17 cellular contexts compared by ENCODE assay signal in the genomic region with DNA sequence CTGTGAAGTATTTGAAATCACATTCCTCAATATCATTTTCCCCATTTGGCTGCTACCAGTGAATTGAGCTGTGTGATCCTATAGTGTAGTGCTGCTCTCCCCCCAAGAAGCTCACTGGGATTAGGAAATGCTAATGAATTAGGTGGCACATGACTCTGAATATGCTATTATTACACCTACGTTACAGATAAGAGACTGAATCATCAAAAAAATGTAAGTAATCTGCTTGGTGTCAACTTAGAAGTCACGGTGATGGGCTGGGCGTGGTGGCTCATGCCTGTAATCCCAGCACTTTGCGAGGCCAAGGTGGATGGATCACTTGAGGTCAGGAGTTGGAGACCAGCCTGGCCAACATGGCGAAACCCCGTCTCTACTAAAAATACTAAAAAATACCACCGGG. TPM values are rescaled to one million over a fixed set of nuclear protein-coding genes. Genes with fewer than 3 reads are reported as not detected.
A peak's percentile ranks its signal among the peaks of the same experiment; 100 is the strongest.
DNase-seq lines count a peak whose midpoint lies in the region; ATAC-seq, FAIRE-seq and TF ChIP-seq lines count a peak whose summit lies in the region.
"Had no signal": no experiment of that assay in that cellular context is flagged by ENCODE, and none has a peak within 500 bp of the region (broad histone marks: within the 10 kb centered on the region; RNA-seq: fewer than 3 reads in every experiment).

No MANE protein-coding gene starts in this region.

- no peak for FAIRE-seq in astrocyte (lab: Jason Lieb, UNC)
- FAIRE-seq: GM12892 had no signal

- H2AFZ ChIP-seq in astrocyte (ENCODE audit: low read depth, low read length) (no peak overlapping the region), Karpas-422 (ENCODE audit: low read length) (no peak overlapping the region)
- H2AFZ ChIP-seq: GM23248 had no signal

- H3K4me1 Mint-ChIP-seq in astrocyte (ENCODE audit: low read depth, unreplicated experiment): peaks cover 6% of the 10 kb centered on the region
- H3K4me1 Mint-ChIP-seq: CD14-positive monocyte; CD8-positive, alpha-beta memory T cell had no signal

- in situ Hi-C loops in brain microvascular endothelial cell (cut with HindIII; ENCODE audit: low pct_ligation_motif_present, low sequenced_read_pairs): no loop called here

- H3K9ac ChIP-seq in astrocyte (ENCODE audit: low read length) (no peak overlapping the region), Karpas-422 (ENCODE audit: low read length) (no peak overlapping the region)
- H3K9ac ChIP-seq: GM23248 had no signal

- H3K36me3 ChIP-seq in astrocyte (ENCODE audit: insufficient read depth, low read length) (no peaks in the 10 kb centered on the region), upper lobe of right lung (no peaks in the 10 kb centered on the region), brain microvascular endothelial cell (replicated peaks) (no peaks in the 10 kb centered on the region), Karpas-422 (ENCODE audit: insufficient read depth, low read length) (no peaks in the 10 kb centered on the region)

- H3K4me2 ChIP-seq in astrocyte (ENCODE audit: low read length) (no peak overlapping the region), Karpas-422 (ENCODE audit: low read depth, low read length, poor library complexity, severe bottlenecking) (no peak overlapping the region)

- intact Hi-C loops in upper lobe of right lung (cut with DNase I): no loop called here

- no peaks in the 10 kb centered on the region for H3K27me3 ChIP-seq in astrocyte (ENCODE audit: insufficient read depth, low read length)
- H3K27me3 ChIP-seq in upper lobe of right lung: no peaks in the 10 kb centered on the region
- H3K27me3 ChIP-seq in brain microvascular endothelial cell (replicated peaks): no peaks in the 10 kb centered on the region
- no peaks in the 10 kb centered on the region for H3K27me3 ChIP-seq in Karpas-422 (ENCODE audit: low read length)

- H3K79me2 ChIP-seq in astrocyte (ENCODE audit: insufficient read depth, low read length): no peaks in the 10 kb centered on the region
- H3K79me2 ChIP-seq in Karpas-422 (ENCODE audit: low read length): no peaks in the 10 kb centered on the region

- no peak overlapping the region for H3K4me3 Mint-ChIP-seq in astrocyte (ENCODE audit: unreplicated experiment)
- H3K4me3 Mint-ChIP-seq: CD14-positive monocyte; CD8-positive, alpha-beta memory T cell had no signal

- H3K9me3 Mint-ChIP-seq in astrocyte (ENCODE audit: unreplicated experiment): peaks cover 2% of the 10 kb centered on the region
- H3K9me3 Mint-ChIP-seq: CD8-positive, alpha-beta memory T cell had no signal

- H3K4me1 ChIP-seq in astrocyte (ENCODE audit: insufficient read depth, low read length): peaks cover 3% of the 10 kb centered on the region
- no peaks in the 10 kb centered on the region for H3K4me1 ChIP-seq in upper lobe of right lung
- H3K4me1 ChIP-seq in Karpas-422 (ENCODE audit: low read length): peaks cover 6% of the 10 kb centered on the region
- H3K4me1 ChIP-seq: Caco-2 had no signal

- ATAC-seq in upper lobe of right lung: no peak

- H3K9me3 ChIP-seq in astrocyte (ENCODE audit: insufficient read depth, low read depth, low read length) (no peaks in the 10 kb centered on the region), upper lobe of right lung (no peaks in the 10 kb centered on the region), Karpas-422 (ENCODE audit: low read length) (no peaks in the 10 kb centered on the region)
- H3K9me3 ChIP-seq: Caco-2 had no signal

- TF ChIP-seq CTCF in astrocyte (IDR thresholded peaks at IDR 0.05; ENCODE audit: insufficient read depth, low read depth, low read length): no peak
- TF ChIP-seq CTCF in upper lobe of right lung (IDR thresholded peaks at IDR 0.05): no peak
- TF ChIP-seq CTCF in brain microvascular endothelial cell (IDR thresholded peaks at IDR 0.05; ENCODE audit: low read depth, low read length, missing control alignments): no peak

- no peak overlapping the region for H3K4me3 ChIP-seq in astrocyte (ENCODE audit: insufficient read depth, low read depth, low read length)
- no peak overlapping the region for H3K4me3 ChIP-seq in upper lobe of right lung
- H3K4me3 ChIP-seq in brain microvascular endothelial cell (ENCODE audit: low read depth, low read length): no peak overlapping the region
- no peak overlapping the region for H3K4me3 ChIP-seq in Karpas-422 (ENCODE audit: low read length)
- H3K4me3 ChIP-seq: GM23248 had no signal

- no peak overlapping the region for H3K27ac Mint-ChIP-seq in astrocyte (ENCODE audit: unreplicated experiment)
- H3K27ac Mint-ChIP-seq: CD14-positive monocyte; CD8-positive, alpha-beta memory T cell had no signal

- no peaks in the 10 kb centered on the region for H3K36me3 Mint-ChIP-seq in astrocyte (ENCODE audit: low read depth, unreplicated experiment)
- H3K36me3 Mint-ChIP-seq: CD14-positive monocyte; CD8-positive, alpha-beta memory T cell had no signal

- H3K9me2 ChIP-seq in Karpas-422 (replicated peaks; ENCODE audit: insufficient read depth, low read length): no peaks in the 10 kb centered on the region

- H3K27ac ChIP-seq in astrocyte (ENCODE audit: low read depth, low read length) (no peak overlapping the region), upper lobe of right lung (no peak overlapping the region), brain microvascular endothelial cell (no peak overlapping the region), Karpas-422 (ENCODE audit: low read length) (no peak overlapping the region)
- H3K27ac ChIP-seq: GM23248 had no signal

- H4K20me1 ChIP-seq in astrocyte (ENCODE audit: insufficient read depth, low read length): no peaks in the 10 kb centered on the region
- H4K20me1 ChIP-seq in Karpas-422 (ENCODE audit: insufficient read depth, low read depth, low read length): no peaks in the 10 kb centered on the region

- DNase-seq in NCI-H226 (peak; percentile 53), astrocyte (ENCODE audit: low read depth) (peak; percentile 41), islet precursor cell (peak; percentile 28), upper lobe of right lung (peak; percentile 15), brain microvascular endothelial cell (no peak), Karpas-422 (no peak), OCI-M1 (lab: John Stamatoyannopoulos, UW) (no peak)
- DNase-seq: Caco-2; CD8-positive, alpha-beta memory T cell; DND-41; GDM1; GM23248; H7; IMR-90 had no signal

- peaks cover 24% of the 10 kb centered on the region for H3K27me3 Mint-ChIP-seq in astrocyte (ENCODE audit: low read depth, unreplicated experiment)

RNA-seq across cellular contexts. Expression of gene SYNM, which starts 34.6 kb away (rescaled TPM):
- 9.7 and 10.1 TPM in 2 replicates for total RNA-seq in astrocyte
- total RNA-seq in upper lobe of right lung: 19.5 TPM
- not detected in 2 replicates for total RNA-seq in Karpas-422 (2014; rRNA removed; shearing (Covaris generic); ENCODE audit: low replicate concordance)
- total RNA-seq: HT-29 had no signal

Comparison
In these comparisons a context has a peak if more than half of its experiments do, and no peak if none do; other contexts are left out.
1. DNase-seq: peak in NCI-H226 (single experiment), astrocyte (single experiment), islet precursor cell (single experiment) and upper lobe of right lung (single experiment); none in brain microvascular endothelial cell (single experiment), Karpas-422 (single experiment) and OCI-M1 (single experiment).
2. RNA of gene SYNM, which starts 34.6 kb away (total RNA-seq): 19.5 TPM in upper lobe of right lung (single experiment) and 9.7 to 10.1 TPM in astrocyte; not detected in Karpas-422; every median in the first group is over 10 times any median in the second.